Comparison of ENCODE assay signal across 10 cellular contexts in the genomic region with DNA sequence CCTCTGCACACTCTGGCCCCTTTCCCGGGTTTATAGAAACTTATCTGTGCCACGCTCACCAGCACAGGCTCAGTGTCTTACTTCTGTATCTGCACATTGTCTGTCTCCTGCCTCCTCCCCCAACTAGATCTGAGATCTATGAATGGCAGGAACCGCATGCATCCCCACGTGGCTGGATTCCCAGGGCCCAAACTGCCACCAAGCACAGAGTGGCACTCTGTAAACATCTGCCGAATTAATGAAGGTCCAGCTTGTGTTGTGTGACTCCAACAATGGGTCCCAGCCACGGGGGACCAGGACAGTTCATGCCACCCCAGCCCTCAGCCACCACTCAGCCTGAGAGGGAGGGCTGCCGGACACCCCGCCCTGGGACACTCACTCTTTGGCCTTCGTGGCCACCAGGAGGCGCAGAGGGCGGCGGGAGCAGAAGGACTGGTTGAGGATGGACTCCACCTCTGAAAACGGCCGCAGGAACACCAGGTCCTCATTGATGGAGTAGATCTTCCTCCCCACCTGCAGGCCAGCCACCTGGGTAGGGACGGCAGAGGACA.
DNase-seq lines count a peak whose midpoint lies in the region; TF ChIP-seq lines count a peak whose summit lies in the region.
"Had no signal": no experiment of that assay in that cellular context is flagged by ENCODE, and none has a peak within 500 bp of the region (broad histone marks: within the 10 kb centered on the region; RNA-seq: fewer than 3 reads in every experiment).

No MANE protein-coding gene starts in this region.

- H3K9me3 Mint-ChIP-seq in T-helper 1 cell treated with Interleukin-12 subunit alpha and Interleukin-12 subunit beta and Interleukin-4 antibody, amounts not matched to agents 30 μg/mL and 1 μg/mL, for 36 hours, result peaks cover 3% of the 10 kb centered on the region
- peaks cover 3% of the 10 kb centered on the region for H3K9me3 Mint-ChIP-seq in activated naive CD4-positive, alpha-beta T cell treated with anti-CD3 and anti-CD28 coated beads, Interleukin-2, amount 10 ng/mL, durations not matched to agents 7 days and 5 days
- H3K9me3 Mint-ChIP-seq: CD4-positive, alpha-beta memory T cell had no signal

- no peaks in the 10 kb centered on the region for H3K9me2 ChIP-seq in OCI-LY7 (ENCODE audit: insufficient read depth, low read length)

- H4K20me1 ChIP-seq in OCI-LY7 (ENCODE audit: insufficient read depth, low read length), result no peaks in the 10 kb centered on the region

- H3K36me3 Mint-ChIP-seq in T-helper 1 cell treated with Interleukin-12 subunit alpha and Interleukin-12 subunit beta and Interleukin-4 antibody, amounts not matched to agents 30 μg/mL and 1 μg/mL, for 36 hours (ENCODE audit: low read depth), result peaks cover 56% of the 10 kb centered on the region
- peaks cover 56% of the 10 kb centered on the region for H3K36me3 Mint-ChIP-seq in activated naive CD4-positive, alpha-beta T cell treated with anti-CD3 and anti-CD28 coated beads, Interleukin-2, amount 10 ng/mL, durations not matched to agents 7 days and 5 days

- POLR2A ChIA-PET in OCI-LY7 (lab: Charles Lee), result no interaction called here

- CTCF ChIA-PET in OCI-LY7 (lab: Charles Lee; ENCODE audit: unreplicated experiment), result interaction anchor here (0.9 kb wide), 1 partner anchor 58 kb away, joined by 3 read pairs; no protein-coding TSS in a partner anchor
- CTCF ChIA-PET in activated naive CD4-positive, alpha-beta T cell treated with anti-CD3 and anti-CD28 coated beads, Interleukin-2, amount 10 ng/mL, durations not matched to agents 7 days and 5 days (lab: Charles Lee), result interaction anchor here (0.7 to 6.5 kb wide), 20 partner anchors 10 to 257 kb away, joined by 3 to 125 read pairs (median 4); no protein-coding TSS in a partner anchor

- TF ChIP-seq CTCF in OCI-LY7 (conservative IDR thresholded peaks at IDR 0.05; ENCODE audit: low read length) (0 out of 2 replicates have a peak, but pooled peaks have one; percentile 31), epithelial cell of esophagus (IDR thresholded peaks at IDR 0.05; ENCODE audit: insufficient read depth, low read depth, low read length, missing control alignments) (peak; percentile 2), retinal pigment epithelial cell (conservative IDR thresholded peaks at IDR 0.05; ENCODE audit: low read depth, low read length) (peak; percentile 18)

- BruUV-seq in OCI-LY7 (replicated peaks; lab: Mats Ljungman, UMichigan), result no TSS peak

- no peak overlapping the region for H2AFZ ChIP-seq in OCI-LY7 (ENCODE audit: low read length)

- no peak overlapping the region for H3K4me2 ChIP-seq in OCI-LY7 (ENCODE audit: low read length)

- DNase-seq in T-helper 1 cell (no peak), OCI-LY7 (ENCODE audit: low spot score) (no peak), epithelial cell of esophagus (ENCODE audit: low read depth) (no peak), retinal pigment epithelial cell (ENCODE audit: low read depth) (no peak), NCI-H510A treated with DMSO at 0.1 percent for 48 hours (lab: John Stamatoyannopoulos, UW) (no peak)
- no peak for DNase-seq in stimulated activated CD4-positive, alpha-beta T cell treated with anti-CD3 and anti-CD28 coated beads, Interleukin-15, amount 100 ng/mL, for 24 hours
- DNase-seq in activated naive CD4-positive, alpha-beta T cell treated with anti-CD3 and anti-CD28 coated beads, Interleukin-2, amount 10 ng/mL, durations not matched to agents 7 days and 5 days, result no peak
- DNase-seq: CD4-positive, alpha-beta memory T cell; KBM-7 had no signal

- peaks cover 15% of the 10 kb centered on the region for H3K4me1 Mint-ChIP-seq in T-helper 1 cell treated with Interleukin-12 subunit alpha and Interleukin-12 subunit beta and Interleukin-4 antibody, amounts not matched to agents 30 μg/mL and 1 μg/mL, for 36 hours (ENCODE audit: low read depth)
- H3K4me1 Mint-ChIP-seq in activated naive CD4-positive, alpha-beta T cell treated with anti-CD3 and anti-CD28 coated beads, Interleukin-2, amount 10 ng/mL, durations not matched to agents 7 days and 5 days, result peaks cover 10% of the 10 kb centered on the region

- H3K27ac ChIP-seq in OCI-LY7 (ENCODE audit: low read depth, low read length, poor library complexity, severe bottlenecking), result no peak overlapping the region

- no peaks in the 10 kb centered on the region for H3K9me3 ChIP-seq in OCI-LY7 (ENCODE audit: low read length)

- no peaks in the 10 kb centered on the region for H3K27me3 Mint-ChIP-seq in T-helper 1 cell treated with Interleukin-12 subunit alpha and Interleukin-12 subunit beta and Interleukin-4 antibody, amounts not matched to agents 30 μg/mL and 1 μg/mL, for 36 hours (ENCODE audit: low read depth)
- no peaks in the 10 kb centered on the region for H3K27me3 Mint-ChIP-seq in activated naive CD4-positive, alpha-beta T cell treated with anti-CD3 and anti-CD28 coated beads, Interleukin-2, amount 10 ng/mL, durations not matched to agents 7 days and 5 days
- H3K27me3 Mint-ChIP-seq: CD4-positive, alpha-beta memory T cell had no signal

- H3K4me1 ChIP-seq in OCI-LY7 (ENCODE audit: insufficient read depth, low read length, poor library complexity, severe bottlenecking), result no peaks in the 10 kb centered on the region

- H3K4me3 Mint-ChIP-seq in T-helper 1 cell treated with Interleukin-12 subunit alpha and Interleukin-12 subunit beta and Interleukin-4 antibody, amounts not matched to agents 30 μg/mL and 1 μg/mL, for 36 hours, result no peak overlapping the region
- H3K4me3 Mint-ChIP-seq in activated naive CD4-positive, alpha-beta T cell treated with anti-CD3 and anti-CD28 coated beads, Interleukin-2, amount 10 ng/mL, durations not matched to agents 7 days and 5 days, result no peak overlapping the region
- H3K4me3 Mint-ChIP-seq: CD4-positive, alpha-beta memory T cell had no signal

- no peaks in the 10 kb centered on the region for H3K79me2 ChIP-seq in OCI-LY7 (ENCODE audit: insufficient read depth, low read depth, low read length)

- intact Hi-C loops in OCI-LY7 (cut with micrococcal nuclease; ENCODE audit: unreplicated experiment), result loop anchor here (1.0 kb wide), 2 partner anchors 171 to 249 kb away; partner anchors contain the start of gene PREX1

- H3K27ac Mint-ChIP-seq in T-helper 1 cell treated with Interleukin-12 subunit alpha and Interleukin-12 subunit beta and Interleukin-4 antibody, amounts not matched to agents 30 μg/mL and 1 μg/mL, for 36 hours, result peak overlapping the region; percentile 19
- H3K27ac Mint-ChIP-seq in activated naive CD4-positive, alpha-beta T cell treated with anti-CD3 and anti-CD28 coated beads, Interleukin-2, amount 10 ng/mL, durations not matched to agents 7 days and 5 days, result no peak overlapping the region

- H3K4me3 ChIP-seq in OCI-LY7 (ENCODE audit: low read depth, low read length, poor library complexity, severe bottlenecking) (no peak overlapping the region), epithelial cell of esophagus (ENCODE audit: low read length) (no peak overlapping the region), retinal pigment epithelial cell (ENCODE audit: low read length) (no peak overlapping the region)

- peaks cover 5% of the 10 kb centered on the region; the same call in 1 of the 2 replicates for H3K36me3 ChIP-seq in OCI-LY7 (ENCODE audit: insufficient read depth, low read length)
